ENCODE assay signal across 1 cellular context in genomic region chr11:35943294-35943693, GRCh38.
TF ChIP-seq lines count a peak whose summit lies in the region.

No MANE protein-coding gene starts in this region.

TF ChIP-seq in K562, 482 proteins besides CTCF, POLR2A, EP300 and RAD21 (continued from another document):
- TF ChIP-seq E2F8 (IDR thresholded peaks at IDR 0.05; ENCODE audit: low read depth, partially characterized antibody) (no peak), ZNF408 (CRISPR knock-in tag; IDR thresholded peaks at IDR 0.05; ENCODE audit: low read depth) (no peak)
